Comparison of ENCODE assay signal across 12 cellular contexts in genomic region chr7:47852330-47853245, GRCh38.
A peak's percentile ranks its signal among the peaks of the same experiment; 100 is the strongest.
DNase-seq lines count a peak whose midpoint lies in the region; ATAC-seq, FAIRE-seq and TF ChIP-seq lines count a peak whose summit lies in the region.
"Had no signal": no experiment of that assay in that cellular context is flagged by ENCODE, and none has a peak within 500 bp of the region (broad histone marks: within the 10 kb centered on the region; RNA-seq: fewer than 3 reads in every experiment).

No MANE protein-coding gene starts in this region.

- ATAC-seq in activated CD8-positive, alpha-beta T cell treated with anti-CD3 and anti-CD28 coated beads for 36 hours: peak; percentile 53
- ATAC-seq in activated CD8-positive, alpha-beta T cell treated with anti-CD3 and anti-CD28 coated beads, Interleukin-2, amount 10 ng/mL, durations not matched to agents 7 days and 5 days: no peak
- ATAC-seq in HG02885 (IDR thresholded peaks at IDR 0.05; ENCODE audit: poor library complexity, unreplicated experiment) (peak; percentile 59), K562 (peak; percentile 57; the same call in 2 of the 3 replicates)

- no peak overlapping the region for H3K4me3 ChIP-seq in K562
- H3K4me3 ChIP-seq: BLaER1 had no signal

- no peaks in the 10 kb centered on the region for H3K27me3 Mint-ChIP-seq in activated CD8-positive, alpha-beta T cell treated with anti-CD3 and anti-CD28 coated beads for 36 hours
- no peaks in the 10 kb centered on the region for H3K27me3 Mint-ChIP-seq in activated CD8-positive, alpha-beta T cell treated with anti-CD3 and anti-CD28 coated beads, Interleukin-2, amount 10 ng/mL, durations not matched to agents 7 days and 5 days (ENCODE audit: low read depth)
- no peaks in the 10 kb centered on the region for H3K27me3 Mint-ChIP-seq in progenitor cell of endocrine pancreas
- peaks cover 1% of the 10 kb centered on the region for H3K27me3 Mint-ChIP-seq in activated CD4-positive, alpha-beta T cell treated with anti-CD3 and anti-CD28 coated beads, Interleukin-2, amount 10 ng/mL, durations not matched to agents 24 days and 14 days

- no peaks in the 10 kb centered on the region for H3K79me2 ChIP-seq in K562 (ENCODE audit: control insufficient read depth, insufficient read depth, low read length)

- in situ Hi-C loops in K562 (cut with MboI): no loop called here

- no peak overlapping the region for H3K4me3 Mint-ChIP-seq in activated CD8-positive, alpha-beta T cell treated with anti-CD3 and anti-CD28 coated beads for 36 hours
- H3K4me3 Mint-ChIP-seq in activated CD8-positive, alpha-beta T cell treated with anti-CD3 and anti-CD28 coated beads, Interleukin-2, amount 10 ng/mL, durations not matched to agents 7 days and 5 days: no peak overlapping the region
- H3K4me3 Mint-ChIP-seq in progenitor cell of endocrine pancreas (ENCODE audit: low read depth): no peak overlapping the region
- no peak overlapping the region for H3K4me3 Mint-ChIP-seq in activated CD4-positive, alpha-beta T cell treated with anti-CD3 and anti-CD28 coated beads, Interleukin-2, amount 10 ng/mL, durations not matched to agents 24 days and 14 days

- no peak overlapping the region for H3K4me2 ChIP-seq in K562 (ENCODE audit: insufficient read depth, low read length)
- H3K4me2 ChIP-seq: BLaER1 had no signal

- no peaks in the 10 kb centered on the region for H3K36me3 ChIP-seq in K562 (ENCODE audit: control insufficient read depth, insufficient read depth, low read length)
- H3K36me3 ChIP-seq: BLaER1 had no signal

- DNase-seq in activated CD8-positive, alpha-beta T cell treated with anti-CD3 and anti-CD28 coated beads for 36 hours: peak; percentile 39
- no peak for DNase-seq in activated CD8-positive, alpha-beta T cell treated with anti-CD3 and anti-CD28 coated beads, Interleukin-2, amount 10 ng/mL, durations not matched to agents 7 days and 5 days
- DNase-seq in K562 (ENCODE audit: extremely low read depth in 1 of 4, low spot score in 3 of 4) (no peak), progenitor cell of endocrine pancreas (ENCODE audit: low spot score, unreplicated experiment) (no peak), mucosa of gallbladder (ENCODE audit: low spot score) (no peak), ecto neural progenitor cell (ENCODE audit: low spot score) (no peak)
- no peak for DNase-seq in activated CD4-positive, alpha-beta T cell treated with anti-CD3 and anti-CD28 coated beads, Interleukin-2, amount 10 ng/mL, durations not matched to agents 24 days and 14 days
- DNase-seq: NCI-H1417, retina had no signal

- no peak for TF ChIP-seq POLR2A in K562 (conservative IDR thresholded peaks at IDR 0.05)

- WGBS in K562 (ENCODE audit: insufficient coverage, low coverage, missing lambda C conversion rate): 1% methylated on average over 9 of the region's 9 CpGs

- TF ChIP-seq CTCF in activated CD8-positive, alpha-beta T cell treated with anti-CD3 and anti-CD28 coated beads for 36 hours (IDR thresholded peaks at IDR 0.05): no peak
- 0 out of 6 replicates have a peak, but pooled peaks have one; percentile 13 to 21 (median 15) for TF ChIP-seq CTCF in K562 (IDR thresholded peaks at IDR 0.05 in 2 of 3, conservative IDR thresholded peaks at IDR 0.05 in 1 of 3; ENCODE audit: insufficient read depth in 2 of 3, low read depth in 1 of 3, low read length in 3 of 3)
- TF ChIP-seq CTCF in progenitor cell of endocrine pancreas (IDR thresholded peaks at IDR 0.05; ENCODE audit: unreplicated experiment): peak; percentile 18

- POLR2A ChIA-PET in activated CD8-positive, alpha-beta T cell treated with anti-CD3 and anti-CD28 coated beads for 36 hours (lab: Charles Lee): interaction anchor here (0.7 kb wide), 1 partner anchor 16 kb away, joined by 3 read pairs; no protein-coding TSS in a partner anchor
- POLR2A ChIA-PET in activated CD8-positive, alpha-beta T cell treated with anti-CD3 and anti-CD28 coated beads, Interleukin-2, amount 10 ng/mL, durations not matched to agents 7 days and 5 days (lab: Charles Lee): no interaction called here
- POLR2A ChIA-PET in K562 (lab: Yijun Ruan, JAX): interaction anchor here (0.6 kb wide), 1 partner anchor 19 kb away, joined by 4 read pairs; no protein-coding TSS in a partner anchor

- no peak overlapping the region for H3K9ac ChIP-seq in K562 (ENCODE audit: insufficient read depth in 1 of 2, low read depth in 2 of 2, low read length in 2 of 2)
- H3K9ac ChIP-seq: BLaER1 had no signal

- no peaks in the 10 kb centered on the region for H3K4me1 ChIP-seq in K562 (replicated peaks in 1 of 2; ENCODE audit: control insufficient read depth in 2 of 2, insufficient read depth in 2 of 2, low read length in 2 of 2)
- H3K4me1 ChIP-seq: BLaER1 had no signal

- no peak overlapping the region for H2AFZ ChIP-seq in K562 (ENCODE audit: low read depth, low read length)

- no peaks in the 10 kb centered on the region for H3K4me1 Mint-ChIP-seq in activated CD8-positive, alpha-beta T cell treated with anti-CD3 and anti-CD28 coated beads for 36 hours (ENCODE audit: low read depth)
- H3K4me1 Mint-ChIP-seq in activated CD8-positive, alpha-beta T cell treated with anti-CD3 and anti-CD28 coated beads, Interleukin-2, amount 10 ng/mL, durations not matched to agents 7 days and 5 days (ENCODE audit: low read depth): no peaks in the 10 kb centered on the region
- peaks cover 2% of the 10 kb centered on the region for H3K4me1 Mint-ChIP-seq in progenitor cell of endocrine pancreas (ENCODE audit: low read depth)
- H3K4me1 Mint-ChIP-seq in activated CD4-positive, alpha-beta T cell treated with anti-CD3 and anti-CD28 coated beads, Interleukin-2, amount 10 ng/mL, durations not matched to agents 24 days and 14 days: no peaks in the 10 kb centered on the region

- H4K20me1 ChIP-seq in K562 (replicated peaks; ENCODE audit: control insufficient read depth, insufficient read depth, low read length): no peaks in the 10 kb centered on the region
- H4K20me1 ChIP-seq: BLaER1 had no signal

- H3K36me3 Mint-ChIP-seq in activated CD8-positive, alpha-beta T cell treated with anti-CD3 and anti-CD28 coated beads for 36 hours (ENCODE audit: low read depth): no peaks in the 10 kb centered on the region
- no peaks in the 10 kb centered on the region for H3K36me3 Mint-ChIP-seq in activated CD8-positive, alpha-beta T cell treated with anti-CD3 and anti-CD28 coated beads, Interleukin-2, amount 10 ng/mL, durations not matched to agents 7 days and 5 days (ENCODE audit: low read depth)
- no peaks in the 10 kb centered on the region for H3K36me3 Mint-ChIP-seq in progenitor cell of endocrine pancreas (ENCODE audit: insufficient read depth)
- H3K36me3 Mint-ChIP-seq in activated CD4-positive, alpha-beta T cell treated with anti-CD3 and anti-CD28 coated beads, Interleukin-2, amount 10 ng/mL, durations not matched to agents 24 days and 14 days (ENCODE audit: low read depth): no peaks in the 10 kb centered on the region

- H3K27ac Mint-ChIP-seq in activated CD8-positive, alpha-beta T cell treated with anti-CD3 and anti-CD28 coated beads for 36 hours: no peak overlapping the region
- H3K27ac Mint-ChIP-seq in activated CD8-positive, alpha-beta T cell treated with anti-CD3 and anti-CD28 coated beads, Interleukin-2, amount 10 ng/mL, durations not matched to agents 7 days and 5 days: no peak overlapping the region
- H3K27ac Mint-ChIP-seq in progenitor cell of endocrine pancreas: no peak overlapping the region
- no peak overlapping the region for H3K27ac Mint-ChIP-seq in activated CD4-positive, alpha-beta T cell treated with anti-CD3 and anti-CD28 coated beads, Interleukin-2, amount 10 ng/mL, durations not matched to agents 24 days and 14 days

- H3K9me1 ChIP-seq in K562 (ENCODE audit: control insufficient read depth, insufficient read depth, low read length): no peaks in the 10 kb centered on the region

- H3K27ac ChIP-seq in K562 (ENCODE audit: extremely low read depth, low read depth, low read length): no peak overlapping the region
- H3K27ac ChIP-seq: BLaER1 had no signal

- intact Hi-C loops in activated CD8-positive, alpha-beta T cell treated with anti-CD3 and anti-CD28 coated beads for 36 hours (cut with micrococcal nuclease): no loop called here
- intact Hi-C loops in K562 (cut with micrococcal nuclease): no loop called here
- intact Hi-C loops in activated CD4-positive, alpha-beta T cell treated with anti-CD3 and anti-CD28 coated beads, Interleukin-2, amount 10 ng/mL, durations not matched to agents 24 days and 14 days (cut with micrococcal nuclease): no loop called here

- CTCF ChIA-PET in activated CD8-positive, alpha-beta T cell treated with anti-CD3 and anti-CD28 coated beads for 36 hours (lab: Charles Lee): interaction anchor here (1.4 kb wide), 1 partner anchor 92 kb away, joined by 5 read pairs; no protein-coding TSS in a partner anchor
- CTCF ChIA-PET in activated CD8-positive, alpha-beta T cell treated with anti-CD3 and anti-CD28 coated beads, Interleukin-2, amount 10 ng/mL, durations not matched to agents 7 days and 5 days (lab: Charles Lee): interaction anchor here (1.5 kb wide), 1 partner anchor 92 kb away, joined by 4 read pairs; no protein-coding TSS in a partner anchor
- CTCF ChIA-PET in K562 (lab: Yijun Ruan, JAX; ENCODE audit: low intra/inter-chr PET ratio): no interaction called here

- no peaks in the 10 kb centered on the region for H3K9me3 Mint-ChIP-seq in activated CD8-positive, alpha-beta T cell treated with anti-CD3 and anti-CD28 coated beads for 36 hours
- no peaks in the 10 kb centered on the region for H3K9me3 Mint-ChIP-seq in activated CD8-positive, alpha-beta T cell treated with anti-CD3 and anti-CD28 coated beads, Interleukin-2, amount 10 ng/mL, durations not matched to agents 7 days and 5 days (ENCODE audit: insufficient read depth)
- no peaks in the 10 kb centered on the region for H3K9me3 Mint-ChIP-seq in progenitor cell of endocrine pancreas (ENCODE audit: low read depth)
- no peaks in the 10 kb centered on the region for H3K9me3 Mint-ChIP-seq in activated CD4-positive, alpha-beta T cell treated with anti-CD3 and anti-CD28 coated beads, Interleukin-2, amount 10 ng/mL, durations not matched to agents 24 days and 14 days

- FAIRE-seq in K562 (lab: Jason Lieb, UNC): no peak
- FAIRE-seq: islet of Langerhans had no signal

- TF ChIP-seq EP300 in K562 (IDR thresholded peaks at IDR 0.05; ENCODE audit: low read length): no peak

- no peaks in the 10 kb centered on the region for H3K9me3 ChIP-seq in K562 (replicated peaks; ENCODE audit: control insufficient read depth, insufficient read depth, low read depth, low read length)
- H3K9me3 ChIP-seq: BLaER1 had no signal

- TF ChIP-seq RAD21 in K562 (CRISPR knock-in tag; conservative IDR thresholded peaks at IDR 0.05 in 1 of 2, IDR thresholded peaks at IDR 0.05 in 1 of 2): no peak

- BruUV-seq in K562 (replicated peaks; lab: Mats Ljungman, UMichigan): no TSS peak

- peaks cover 0 to 9% of the 10 kb centered on the region in 2 experiments; a peak in 2 of 5 replicates for H3K27me3 ChIP-seq in K562 (ENCODE audit: control insufficient read depth in 2 of 2, insufficient read depth in 2 of 2, low read length in 2 of 2)
- H3K27me3 ChIP-seq: BLaER1 had no signal

TF ChIP-seq in K562, 482 proteins besides CTCF, POLR2A, EP300 and RAD21:
- no peak for TF ChIP-seq ZNF79 (CRISPR knock-in tag; IDR thresholded peaks at IDR 0.05; ENCODE audit: low read depth)
- TF ChIP-seq ZNF431 (CRISPR knock-in tag; IDR thresholded peaks at IDR 0.05): no peak
- TF ChIP-seq SMARCE1 (IDR thresholded peaks at IDR 0.05): no peak
